ENCODE assay signal across 13 cellular contexts in genomic region chr17:27496005-27496404, GRCh38. TPM values are rescaled to one million over a fixed set of nuclear protein-coding genes. Genes with fewer than 3 reads are reported as not detected.
DNase-seq lines count a peak whose midpoint lies in the region; ATAC-seq, FAIRE-seq and TF ChIP-seq lines count a peak whose summit lies in the region.
"Had no signal": no experiment of that assay in that cellular context is flagged by ENCODE, and none has a peak within 500 bp of the region (broad histone marks: within the 10 kb centered on the region; RNA-seq: fewer than 3 reads in every experiment).

No MANE protein-coding gene starts in this region.

- no peak overlapping the region for H3K4ac ChIP-seq in mesendoderm (ENCODE audit: low read depth, low read length)

- no peak overlapping the region for H3K18ac ChIP-seq in mesendoderm (ENCODE audit: low read length)

- H3K23ac ChIP-seq in mesendoderm (ENCODE audit: low read length), result no peak overlapping the region

- H4K5ac ChIP-seq in mesendoderm (ENCODE audit: low read length), result no peak overlapping the region

- no peak overlapping the region for H3K56ac ChIP-seq in mesendoderm (ENCODE audit: low read length)

- no peak for TF ChIP-seq POLR2A in HepG2 (IDR thresholded peaks at IDR 0.05; ENCODE audit: insufficient read depth in 1 of 2, low read depth in 2 of 2, low read length in 2 of 2)
- TF ChIP-seq POLR2A in right lobe of liver (IDR thresholded peaks at IDR 0.05), result no peak

- H3K79me2 ChIP-seq in HepG2 (ENCODE audit: insufficient read depth, low read length) (peaks cover 50% of the 10 kb centered on the region), mesendoderm (ENCODE audit: control insufficient read depth, insufficient read depth, low read length) (peaks cover 32% of the 10 kb centered on the region)

- FAIRE-seq in HepG2 (lab: Jason Lieb, UNC), result no peak
- FAIRE-seq: colon had no signal

- peaks cover 6% of the 10 kb centered on the region; the same call in 1 of the 2 replicates for H3K9me3 ChIP-seq in HepG2 (ENCODE audit: low read length)
- H3K9me3 ChIP-seq in right lobe of liver, result no peaks in the 10 kb centered on the region

- H3K4me3 ChIP-seq in HepG2 (replicated peaks in 1 of 3; ENCODE audit: insufficient read depth in 1 of 3, low read depth in 2 of 3, low read length in 3 of 3), result peak overlapping the region in 2 of 3 experiments; percentile 53 to 69; a peak in 1 of 6 replicates
- H3K4me3 ChIP-seq in right lobe of liver, result no peak overlapping the region
- no peak overlapping the region for H3K4me3 ChIP-seq in mesendoderm (ENCODE audit: low read length)

- no peak overlapping the region for H2BK120ac ChIP-seq in mesendoderm (ENCODE audit: low read depth, low read length)

- no peak overlapping the region for H2BK15ac ChIP-seq in mesendoderm (replicated peaks; ENCODE audit: low read depth)

- CTCF ChIA-PET in HepG2 (lab: Yijun Ruan, JAX; ENCODE audit: low intra/inter-chr PET ratio, low total read pairs), result interaction anchor here (1.3 kb wide), 1 partner anchor 106 kb away, joined by 3 read pairs; no protein-coding TSS in a partner anchor

- H3K27ac Mint-ChIP-seq in memory B cell, result peak overlapping the region; percentile 90

- no peaks in the 10 kb centered on the region for H3K27me3 Mint-ChIP-seq in memory B cell

- TF ChIP-seq RAD21 in HepG2 (CRISPR knock-in tag; IDR thresholded peaks at IDR 0.05) (no peak), Ishikawa (IDR thresholded peaks at IDR 0.05; ENCODE audit: low read depth) (no peak)

- H4K20me1 ChIP-seq in HepG2 (ENCODE audit: insufficient read depth, low read length), result no peaks in the 10 kb centered on the region

- peaks cover 2% of the 10 kb centered on the region for H3K9me3 Mint-ChIP-seq in memory B cell

- H3K79me1 ChIP-seq in mesendoderm (ENCODE audit: low read length), result peaks cover 26% of the 10 kb centered on the region

- no peak overlapping the region for H3K4me3 Mint-ChIP-seq in memory B cell

- no peaks in the 10 kb centered on the region for H3K27me3 ChIP-seq in HepG2 (ENCODE audit: control insufficient read depth in 1 of 2, insufficient read depth in 2 of 2, low read length in 2 of 2)
- no peaks in the 10 kb centered on the region for H3K27me3 ChIP-seq in right lobe of liver
- no peaks in the 10 kb centered on the region for H3K27me3 ChIP-seq in mesendoderm (ENCODE audit: insufficient read depth, low read length, poor library complexity)

- WGBS in HepG2 (ENCODE audit: low lambda C conversion rate), result 52% methylated on average over 5 of the region's 5 CpGs
- WGBS in right lobe of liver (ENCODE audit: insufficient coverage, low coverage, low lambda C conversion rate, missing lambda C conversion rate), result 24% methylated on average over 2 of the region's 5 CpGs
- no CpG with 5 or more reads among the region's 5 CpGs for WGBS in mesendoderm (ENCODE audit: extremely low coverage, insufficient coverage, low lambda C conversion rate)

- no peak for TF ChIP-seq CTCF in HepG2 (CRISPR knock-in tag; IDR thresholded peaks at IDR 0.05)
- no peak for TF ChIP-seq CTCF in right lobe of liver (IDR thresholded peaks at IDR 0.05)

- no peak overlapping the region for H2BK5ac ChIP-seq in mesendoderm (ENCODE audit: low read length)

- peak overlapping the region; percentile 73 for H3K27ac ChIP-seq in HepG2 (ENCODE audit: extremely low read length, insufficient read depth, low read length)
- H3K27ac ChIP-seq in right lobe of liver, result no peak overlapping the region
- H3K27ac ChIP-seq in mesendoderm (ENCODE audit: low read depth, low read length), result no peak overlapping the region

- peaks cover 64% of the 10 kb centered on the region for H3K4me1 ChIP-seq in HepG2 (ENCODE audit: insufficient read depth, low read length)
- H3K4me1 ChIP-seq in right lobe of liver, result peaks cover 0 to 33% (median 17%) of the 10 kb centered on the region in 4 donors
- H3K4me1 ChIP-seq in mesendoderm (ENCODE audit: control insufficient read depth, low read depth, low read length), result peaks cover 7% of the 10 kb centered on the region

- H3K4me2 ChIP-seq in HepG2 (ENCODE audit: low read depth, low read length) (peak overlapping the region; percentile 94), mesendoderm (ENCODE audit: low read length) (no peak overlapping the region)

- no peak overlapping the region for H2AK5ac ChIP-seq in mesendoderm (ENCODE audit: low read length)

- POLR2A ChIA-PET in HepG2 (lab: Yijun Ruan, JAX), result interaction anchor here (1.1 to 4.1 kb wide), 9 partner anchors 22 to 202 kb away, joined by 3 to 33 read pairs (median 6); partner anchors contain the start of gene WSB1

- DNase-seq in HepG2 (ENCODE audit: low spot score) (no peak), right lobe of liver (no peak), memory B cell (ENCODE audit: low spot score in 2 of 2) (no peak), NOMO-1 treated with DMSO at 0.1 percent for 48 hours (lab: John Stamatoyannopoulos, UW; ENCODE audit: unreplicated experiment) (no peak), mesendoderm (no peak), glomerular visceral epithelial cell (ENCODE audit: extremely low spot score) (no peak)
- DNase-seq: foreskin fibroblast; GOT3; stimulated activated naive CD8-positive, alpha-beta T cell treated with anti-CD3 and anti-CD28 coated beads, Interleukin-15, Interleukin-2, amounts not matched to agents 100 U/mL and 50 U/mL, for 24 hours had no signal

- in situ Hi-C loops in HepG2 (cut with HindIII; ENCODE audit: extremely low pct_ligation_motif_present, low pct_unique_long_range_greater_than_20kb), result loop anchor here (5.0 to 25.0 kb wide), 2 partner anchors 61 to 391 kb away; partner anchors contain the start of gene LYRM9

- H3K4me1 Mint-ChIP-seq in memory B cell, result peaks cover 42% of the 10 kb centered on the region

- H3K9ac ChIP-seq in HepG2 (ENCODE audit: insufficient read depth, low read depth, low read length) (no peak overlapping the region), mesendoderm (ENCODE audit: low read length) (no peak overlapping the region)

- H4K8ac ChIP-seq in mesendoderm (ENCODE audit: low read depth, low read length), result no peak overlapping the region

- intact Hi-C loops in HepG2 (cut with micrococcal nuclease; ENCODE audit: unreplicated experiment), result no loop called here
- intact Hi-C loops in right lobe of liver (cut with DNase I), result loop anchor here in 1 of 2 donors (10.0 kb wide), 1 partner anchor 261 kb away; no protein-coding TSS in a partner anchor

- peaks cover 22% of the 10 kb centered on the region for H3K36me3 Mint-ChIP-seq in memory B cell

- H3K36me3 ChIP-seq in HepG2 (replicated peaks in 1 of 2; ENCODE audit: control insufficient read depth in 1 of 2, insufficient read depth in 2 of 2, low read length in 2 of 2) (0 out of 5 replicates have a peak, but pooled peaks cover 0 to 2% of the 10 kb centered on the region in 2 experiments), right lobe of liver (no peaks in the 10 kb centered on the region), mesendoderm (ENCODE audit: control insufficient read depth, insufficient read depth, low read length) (no peaks in the 10 kb centered on the region)

- ATAC-seq in HepG2 (no peak), right lobe of liver (no peak), memory B cell (ENCODE audit: low read depth) (no peak), GM21526 (IDR thresholded peaks at IDR 0.05; ENCODE audit: low FRiP score, unreplicated experiment) (no peak)
- ATAC-seq: activated naive CD4-positive, alpha-beta T cell treated with anti-CD3 and anti-CD28 coated beads, Interleukin-2, amount 50 U/mL, for 72 hours; stimulated activated naive CD8-positive, alpha-beta T cell treated with anti-CD3 and anti-CD28 coated beads, Interleukin-15, Interleukin-2, amounts not matched to agents 100 U/mL and 50 U/mL, for 24 hours had no signal

- no TSS peak for BruUV-seq in HepG2 (replicated peaks; lab: Mats Ljungman, UMichigan)

- no peak overlapping the region for H2AFZ ChIP-seq in HepG2 (ENCODE audit: low read length)

- TF ChIP-seq EP300 in HepG2 (IDR thresholded peaks at IDR 0.05; ENCODE audit: low read depth in 2 of 2, low read length in 2 of 2) (no peak), HepG2 (CRISPR knock-in tag; IDR thresholded peaks at IDR 0.05; ENCODE audit: borderline replicate concordance) (no peak), Ishikawa (IDR thresholded peaks at IDR 0.05; ENCODE audit: borderline replicate concordance) (no peak)

TF ChIP-seq in HepG2, 621 proteins besides CTCF, POLR2A, EP300 and RAD21:
- TF ChIP-seq ZMYM4 (CRISPR knock-in tag; IDR thresholded peaks at IDR 0.05) (peak; percentile 4; the same call in 1 of the 2 replicates), ZNF350 (CRISPR knock-in tag; IDR thresholded peaks at IDR 0.05; ENCODE audit: borderline replicate concordance, low read depth) (no peak)

TF ChIP-seq in Ishikawa, 13 proteins besides CTCF, POLR2A, EP300 and RAD21:
- 0 out of 2 replicates have a peak, but pooled peaks have one; percentile 10 for TF ChIP-seq ZBTB7A (IDR thresholded peaks at IDR 0.05; ENCODE audit: low read depth)
- TF ChIP-seq TEAD4 (IDR thresholded peaks at IDR 0.05), result no peak

RNA-seq across cellular contexts. Expression of gene KSR1, which starts 39.8 kb away (rescaled TPM):
- total RNA-seq in HepG2 (2016; rRNA removed; fragmentation: Illumina TruSeq; extraction: Trizol) (8.0 and 10.1 TPM in 2 replicates), right lobe of liver (10 to 100 TPM in 1 of 6 experiments, 1 to 10 TPM in 5; 5.9 to 12.9 (median 8.7) TPM)
- 3.3 and 3.6 TPM in 2 replicates for total RNA-seq in HepG2 (2016; cell fraction: cytosol; rRNA removed; fragmentation: Illumina TruSeq; extraction: Trizol; ENCODE audit: low read depth)
- 8.0 and 9.5 TPM in 2 replicates for total RNA-seq in HepG2 (2016; cell fraction: insoluble cytoplasmic fraction; rRNA removed; fragmentation: Illumina TruSeq; extraction: Trizol)
- 5.3 and 6.0 TPM in 2 replicates for total RNA-seq in HepG2 (2016; cell fraction: membrane; rRNA removed; fragmentation: Illumina TruSeq; extraction: Trizol)
- total RNA-seq in HepG2 (2016; cell fraction: nucleus; rRNA removed; fragmentation: Illumina TruSeq; extraction: Trizol), result 13.1 and 20.3 TPM in 2 replicates
- polyA plus RNA-seq in HepG2 (2011; rRNA removed), result 15.0 and 16.6 TPM in 2 replicates
- 6.9 and 7.3 TPM in 2 replicates for polyA plus RNA-seq in HepG2 (2011; cell fraction: cytosol; rRNA removed)
- polyA plus RNA-seq in HepG2 (2011; cell fraction: nucleus; rRNA removed), result 65.2 and 85.5 TPM in 2 replicates
- polyA plus RNA-seq in HepG2 (2012), result 15.5 and 20.2 TPM in 2 replicates
- polyA plus RNA-seq in HepG2 (2016; cell fraction: cytosol; fragmentation: Illumina TruSeq; extraction: Trizol; ENCODE audit: low read depth), result 0.62 and 0.76 TPM in 2 replicates
- polyA plus RNA-seq in HepG2 (2016; cell fraction: insoluble cytoplasmic fraction; fragmentation: Illumina TruSeq; extraction: Trizol; ENCODE audit: low read depth), result 7.7 and 8.1 TPM in 2 replicates
- 2.2 and 2.3 TPM in 2 replicates for polyA plus RNA-seq in HepG2 (2016; cell fraction: membrane; fragmentation: Illumina TruSeq; extraction: Trizol; ENCODE audit: low read depth)
- polyA plus RNA-seq in HepG2 (2016; cell fraction: nucleus; fragmentation: Illumina TruSeq; extraction: Trizol; ENCODE audit: insufficient read depth, low read depth), result 38.3 and 43.6 TPM in 2 replicates
- 15.9 and 24.1 TPM in 2 replicates for polyA minus RNA-seq in HepG2 (2011; rRNA and poly(A)+ RNA removed; ENCODE audit: low replicate concordance)
- polyA minus RNA-seq in HepG2 (2011; cell fraction: cytosol; rRNA and poly(A)+ RNA removed), result 5.5 and 6.0 TPM in 2 replicates
- 28.0 and 32.8 TPM in 2 replicates for polyA minus RNA-seq in HepG2 (2011; cell fraction: nucleus; rRNA and poly(A)+ RNA removed)
- polyA plus RNA-seq in mesendoderm (2013, experiment 1 of 2), result 36.6 TPM
- 34.5 TPM for polyA plus RNA-seq in mesendoderm (2013, experiment 2 of 2)

Comparison
In these comparisons a context has a peak if more than half of its experiments do, and no peak if none do; other contexts are left out.
1. H3K4me3 ChIP-seq: peak in HepG2 (2 of 3); none in right lobe of liver (0 of 3) and mesendoderm (single experiment).